In the genomic region with DNA sequence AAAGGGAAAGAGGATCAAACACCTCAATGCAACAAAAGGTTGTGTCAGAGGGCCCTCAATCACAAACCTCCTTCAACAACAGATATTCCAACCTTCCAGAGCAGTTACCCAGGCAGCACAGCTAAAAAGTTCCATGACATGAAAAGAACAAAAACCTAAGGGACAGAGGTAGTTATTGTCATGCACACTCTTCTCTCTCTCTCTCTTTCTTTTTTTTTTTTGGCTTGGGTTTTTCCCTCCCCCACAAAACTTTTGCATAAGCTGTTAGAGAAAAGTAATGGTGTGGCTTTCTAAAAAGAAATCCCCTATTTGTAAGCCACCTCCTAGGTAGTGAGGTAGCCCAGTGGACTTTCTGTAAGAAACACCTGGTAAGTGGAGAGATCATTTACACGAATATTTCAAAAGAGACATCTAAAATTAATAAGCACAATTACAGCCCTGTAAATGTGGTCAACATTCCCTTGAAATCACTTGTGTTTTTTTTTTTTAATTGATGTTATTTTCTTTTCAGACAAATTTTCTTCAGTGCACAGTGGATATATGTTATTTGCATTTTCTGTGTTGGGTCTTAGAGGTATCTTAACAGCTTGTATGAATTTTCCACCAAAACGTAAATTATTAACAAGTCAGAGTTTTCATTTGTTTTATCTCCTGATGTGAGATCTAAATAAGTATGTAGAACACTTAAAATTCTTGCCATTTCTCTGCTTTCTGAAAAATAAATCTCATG, we compare ENCODE assay signal across 10 cellular contexts. TPM values are rescaled to one million over a fixed set of nuclear protein-coding genes. Genes with fewer than 3 reads are reported as not detected.
DNase-seq lines count a peak whose midpoint lies in the region; ATAC-seq, FAIRE-seq and TF ChIP-seq lines count a peak whose summit lies in the region.
"Had no signal": no experiment of that assay in that cellular context is flagged by ENCODE, and none has a peak within 500 bp of the region (broad histone marks: within the 10 kb centered on the region; RNA-seq: fewer than 3 reads in every experiment).

No MANE protein-coding gene starts in this region.

- CTCF ChIA-PET in CD8-positive, alpha-beta T cell (lab: Charles Lee): no interaction called here

- FAIRE-seq in HTR-8/SVneo (lab: Jason Lieb, UNC): no peak

- no peak overlapping the region for H3K27ac Mint-ChIP-seq in CD8-positive, alpha-beta T cell
- H3K27ac Mint-ChIP-seq in brain: peak overlapping the region in 4 of 5 experiments; percentile 3 to 49 (median 47)

- no peak overlapping the region for H3K27ac ChIP-seq in CD8-positive, alpha-beta T cell (ENCODE audit: low read depth, low read length)
- H3K27ac ChIP-seq: cardiac muscle cell had no signal

- H3K4me3 ChIP-seq in CD8-positive, alpha-beta T cell (ENCODE audit: low read depth, low read length): no peak overlapping the region
- H3K4me3 ChIP-seq: cardiac muscle cell had no signal

- H3K4me1 ChIP-seq in CD8-positive, alpha-beta T cell (ENCODE audit: insufficient read depth, low read length): peaks cover 13% of the 10 kb centered on the region

- H3K36me3 Mint-ChIP-seq in CD8-positive, alpha-beta T cell: no peaks in the 10 kb centered on the region
- H3K36me3 Mint-ChIP-seq in brain: peaks cover 3% of the 10 kb centered on the region

- intact Hi-C loops in CD8-positive, alpha-beta T cell (cut with DNase I, micrococcal nuclease): no loop called here

- no peaks in the 10 kb centered on the region for H3K36me3 ChIP-seq in CD8-positive, alpha-beta T cell (ENCODE audit: insufficient read depth, low read length)
- H3K36me3 ChIP-seq: cardiac muscle cell had no signal

- in situ Hi-C loops in G401 (cut with HindIII; ENCODE audit: low sequenced_read_pairs): no loop called here

- H3K27me3 ChIP-seq in CD8-positive, alpha-beta T cell (ENCODE audit: insufficient read depth, low read length): no peaks in the 10 kb centered on the region
- H3K27me3 ChIP-seq: cardiac muscle cell had no signal

- peaks cover 16% of the 10 kb centered on the region for H3K4me1 Mint-ChIP-seq in CD8-positive, alpha-beta T cell (ENCODE audit: low read depth)
- peaks cover 38% of the 10 kb centered on the region for H3K4me1 Mint-ChIP-seq in brain

- TF ChIP-seq CTCF in CD8-positive, alpha-beta T cell (IDR thresholded peaks at IDR 0.05): no peak
- TF ChIP-seq CTCF in brain (conservative IDR thresholded peaks at IDR 0.05): no peak

- no peak for DNase-seq in CD8-positive, alpha-beta T cell
- no peak for DNase-seq in NCI-H510A treated with DMSO at 0.1 percent for 48 hours (lab: John Stamatoyannopoulos, UW)
- DNase-seq in G401 (ENCODE audit: low spot score): no peak
- no peak for DNase-seq in HTR-8/SVneo (ENCODE audit: insufficient read length, low spot score)
- no peak for DNase-seq in effector CD8-positive, alpha-beta T cell (lab: John Stamatoyannopoulos, UW)
- DNase-seq: T-helper 1 cell had no signal

- POLR2A ChIA-PET in CD8-positive, alpha-beta T cell (lab: Charles Lee): no interaction called here

- peak; percentile 67 for ATAC-seq in CD8-positive, alpha-beta T cell
- ATAC-seq in GM19397 (IDR thresholded peaks at IDR 0.05; ENCODE audit: unreplicated experiment) (peak; percentile 74), HG03060 (IDR thresholded peaks at IDR 0.05; ENCODE audit: low read depth, unreplicated experiment) (peak; percentile 51)

- H3K27me3 Mint-ChIP-seq in CD8-positive, alpha-beta T cell (ENCODE audit: low read depth): no peaks in the 10 kb centered on the region
- H3K27me3 Mint-ChIP-seq in brain: no peaks in the 10 kb centered on the region

- H3K9me3 ChIP-seq in CD8-positive, alpha-beta T cell (ENCODE audit: low read length): no peaks in the 10 kb centered on the region

- no peaks in the 10 kb centered on the region for H3K9me3 Mint-ChIP-seq in CD8-positive, alpha-beta T cell
- no peaks in the 10 kb centered on the region for H3K9me3 Mint-ChIP-seq in brain

- no peak overlapping the region for H3K4me3 Mint-ChIP-seq in CD8-positive, alpha-beta T cell
- H3K4me3 Mint-ChIP-seq in brain: peak overlapping the region in 4 of 5 experiments; percentile 6 to 61 (median 40)

RNA-seq across cellular contexts. Expression of a gene that starts 48.4 kb away (rescaled TPM):
- 10 to 100 TPM; 73.0 to 76.7 TPM for total RNA-seq in CD8-positive, alpha-beta T cell
- polyA plus RNA-seq in brain (ENCODE audit: insufficient read depth, low read depth, low replicate concordance): 28.2 TPM
- total RNA-seq in G401 (2014; rRNA removed; shearing (Covaris generic)): not detected in 2 replicates

Comparison
In these comparisons a context has a peak if more than half of its experiments do, and no peak if none do; other contexts are left out.
1. RNA of a gene that starts 48.4 kb away (total RNA-seq): 73.0 to 76.7 TPM in CD8-positive, alpha-beta T cell; not detected in G401; every median in the first group is over 10 times any median in the second.
2. Peak in every context shown above with its lines, with median percentiles within 50 percentile points of each other: ATAC-seq.